In genomic region chr3:37800022-37800493, GRCh38 we compare ENCODE assay signal across 20 cellular contexts.
DNase-seq lines count a peak whose midpoint lies in the region; ATAC-seq, FAIRE-seq and TF ChIP-seq lines count a peak whose summit lies in the region.
"Had no signal": no experiment of that assay in that cellular context is flagged by ENCODE, and none has a peak within 500 bp of the region (broad histone marks: within the 10 kb centered on the region; RNA-seq: fewer than 3 reads in every experiment).

No MANE protein-coding gene starts in this region.

- in situ Hi-C loops in GM12878 (cut with MboI), result no loop called here

- no peaks in the 10 kb centered on the region for H3K79me1 ChIP-seq in mesendoderm (ENCODE audit: low read length)

- H3K27ac Mint-ChIP-seq in effector memory CD8-positive, alpha-beta T cell, result no peak overlapping the region
- H3K27ac Mint-ChIP-seq: CD14-positive monocyte had no signal

- no peak for TF ChIP-seq EP300 in GM12878 (IDR thresholded peaks at IDR 0.05; ENCODE audit: borderline replicate concordance in 1 of 2, control insufficient read depth in 1 of 2, low read depth in 2 of 2, low read length in 2 of 2)

- intact Hi-C loops in GM12878 (cut with micrococcal nuclease; ENCODE audit: unreplicated experiment), result no loop called here

- H3K4me3 Mint-ChIP-seq in effector memory CD8-positive, alpha-beta T cell, result no peak overlapping the region
- H3K4me3 Mint-ChIP-seq: CD14-positive monocyte had no signal

- no peak overlapping the region for H3K4me2 ChIP-seq in GM12878 (ENCODE audit: control insufficient read depth, insufficient read depth)
- no peak overlapping the region for H3K4me2 ChIP-seq in mesendoderm (ENCODE audit: low read length)

- FAIRE-seq in GM12878 (lab: Jason Lieb, UNC), result no peak
- FAIRE-seq: A204.1, K562 had no signal

- no peaks in the 10 kb centered on the region for H3K36me3 Mint-ChIP-seq in effector memory CD8-positive, alpha-beta T cell (ENCODE audit: insufficient read depth)
- H3K36me3 Mint-ChIP-seq: CD14-positive monocyte had no signal

- TF ChIP-seq CTCF in GM12878 (IDR thresholded peaks at IDR 0.05 in 2 of 3, conservative IDR thresholded peaks at IDR 0.05 in 1 of 3; ENCODE audit: control insufficient read depth in 2 of 3, extremely low read depth in 1 of 3, insufficient read depth in 1 of 3, low read depth in 3 of 3, low read length in 3 of 3), result no peak

- H3K9me3 ChIP-seq in GM12878 (replicated peaks; ENCODE audit: control insufficient read depth, insufficient read depth, low read length), result no peaks in the 10 kb centered on the region

- H3K9me3 Mint-ChIP-seq in effector memory CD8-positive, alpha-beta T cell, result no peaks in the 10 kb centered on the region
- H3K9me3 Mint-ChIP-seq: CD14-positive monocyte had no signal

- H3K4me3 ChIP-seq in GM12878, result no peak overlapping the region
- no peak overlapping the region for H3K4me3 ChIP-seq in mesendoderm (ENCODE audit: low read length)
- H3K4me3 ChIP-seq: GM23248, K562 had no signal

- POLR2A ChIA-PET in GM12878 (lab: Charles Lee), result interaction anchor here (1.0 kb wide), 2 partner anchors 11 to 13 kb away, joined by 3 read pairs; no protein-coding TSS in a partner anchor

- no peaks in the 10 kb centered on the region for H3K4me1 ChIP-seq in GM12878 (ENCODE audit: control insufficient read depth, insufficient read depth, low read length)
- no peaks in the 10 kb centered on the region for H3K4me1 ChIP-seq in mesendoderm (ENCODE audit: control insufficient read depth, low read depth, low read length)

- H3K4me1 Mint-ChIP-seq in effector memory CD8-positive, alpha-beta T cell (ENCODE audit: low read depth in 2 of 2), result no peaks in the 10 kb centered on the region
- H3K4me1 Mint-ChIP-seq: CD14-positive monocyte had no signal

- H3K9ac ChIP-seq in GM12878 (ENCODE audit: control insufficient read depth, insufficient read depth, low read length) (no peak overlapping the region), mesendoderm (ENCODE audit: low read length) (no peak overlapping the region)
- H3K9ac ChIP-seq: GM23248 had no signal

- no peak overlapping the region for H2BK15ac ChIP-seq in mesendoderm (replicated peaks; ENCODE audit: low read depth)

- H2BK5ac ChIP-seq in mesendoderm (ENCODE audit: low read length), result no peak overlapping the region

- H3K4ac ChIP-seq in mesendoderm (ENCODE audit: low read depth, low read length), result no peak overlapping the region

- no peak overlapping the region for H4K8ac ChIP-seq in mesendoderm (ENCODE audit: low read depth, low read length)

- CTCF ChIA-PET in GM12878 (lab: Yijun Ruan, JAX), result interaction anchor here (0.7 to 2.5 kb wide), 4 partner anchors 13 to 21 kb away, joined by 3 to 13 read pairs (median 4); no protein-coding TSS in a partner anchor

- no peak for TF ChIP-seq POLR2A in GM12878 (IDR thresholded peaks at IDR 0.05; ENCODE audit: low read depth, low read length)

- no TSS peak for BruUV-seq in GM12878 (replicated peaks; lab: Mats Ljungman, UMichigan)

- no peaks in the 10 kb centered on the region for H3K36me3 ChIP-seq in GM12878 (ENCODE audit: control insufficient read depth in 2 of 2, insufficient read depth in 2 of 2, low read length in 1 of 2)
- no peaks in the 10 kb centered on the region for H3K36me3 ChIP-seq in mesendoderm (ENCODE audit: control insufficient read depth, insufficient read depth, low read length)

- TF ChIP-seq RAD21 in GM12878 (IDR thresholded peaks at IDR 0.05; ENCODE audit: insufficient read depth, low read depth, low read length), result no peak

- no peak overlapping the region for H2AFZ ChIP-seq in GM12878 (ENCODE audit: control insufficient read depth, low read depth, low read length)
- H2AFZ ChIP-seq: GM23248 had no signal

- H3K23ac ChIP-seq in mesendoderm (ENCODE audit: low read length), result no peak overlapping the region

- no peak overlapping the region for H4K5ac ChIP-seq in mesendoderm (ENCODE audit: low read length)

- no peak overlapping the region for H3K18ac ChIP-seq in mesendoderm (ENCODE audit: low read length)

- SMC1A ChIA-PET in GM12878 (lab: Charles Lee; ENCODE audit: uncharacterized antibody, unreplicated experiment), result interaction anchor here (0.9 to 3.2 kb wide), 6 partner anchors 9 to 27 kb away, joined by 3 to 16 read pairs (median 3); no protein-coding TSS in a partner anchor

- H3K56ac ChIP-seq in mesendoderm (ENCODE audit: low read length), result no peak overlapping the region

- RAD21 ChIA-PET in GM12878 (lab: Charles Lee; ENCODE audit: unreplicated experiment), result interaction anchor here (0.9 to 2.2 kb wide), 6 partner anchors 9 to 42 kb away, joined by 3 to 8 read pairs (median 4); no protein-coding TSS in a partner anchor

- DNase-seq in AG08396 (ENCODE audit: low spot score), result peak; percentile 42
- peak; percentile 21 for DNase-seq in HCEC 1CT
- no peak for DNase-seq in GM12878 (ENCODE audit: low read depth, low spot score)
- peak; percentile 44 for DNase-seq in mesendoderm
- DNase-seq in NCI-H187 (lab: John Stamatoyannopoulos, UW), result no peak
- DNase-seq in GF-D8 (lab: John Stamatoyannopoulos, UW), result no peak
- DNase-seq in effector memory CD8-positive, alpha-beta T cell, result no peak
- DNase-seq in activated CD4-positive, alpha-beta T cell treated with anti-CD3 and anti-CD28 coated beads for 48 hours, result no peak
- DNase-seq: AML-193, DMS 273 treated with DMSO at 0.1 percent for 48 hours, GM23248, NCI-H1436, NCI-H2029 treated with DMSO at 0.1 percent for 48 hours, NCI-H510A, SIG-M5 had no signal

- H2AK5ac ChIP-seq in mesendoderm (ENCODE audit: low read length), result no peak overlapping the region

- no peak overlapping the region for H2BK120ac ChIP-seq in mesendoderm (ENCODE audit: low read depth, low read length)

- peak; percentile 23; the same call in 2 of the 3 replicates for ATAC-seq in GM12878
- no peak for ATAC-seq in effector memory CD8-positive, alpha-beta T cell (replicated peaks)
- ATAC-seq: HCT116, K562 had no signal

- 28% methylated on average over 8 of the region's 8 CpGs for WGBS in GM12878 (ENCODE audit: insufficient coverage, insufficient replicate concordance, low lambda C conversion rate, missing lambda C conversion rate)
- no CpG with 5 or more reads among the region's 8 CpGs for WGBS in mesendoderm (ENCODE audit: extremely low coverage, insufficient coverage, low lambda C conversion rate)

- H3K27me3 ChIP-seq in GM12878 (replicated peaks in 1 of 2; ENCODE audit: control insufficient read depth in 2 of 2, insufficient read depth in 2 of 2, low read length in 1 of 2) (peaks cover 0 to 2% of the 10 kb centered on the region in 2 experiments; a peak in 2 of 4 replicates), mesendoderm (ENCODE audit: insufficient read depth, low read length, poor library complexity) (no peaks in the 10 kb centered on the region)

- no peaks in the 10 kb centered on the region for H3K79me2 ChIP-seq in GM12878 (ENCODE audit: control insufficient read depth, insufficient read depth, low read length)
- H3K79me2 ChIP-seq in mesendoderm (ENCODE audit: control insufficient read depth, insufficient read depth, low read length), result no peaks in the 10 kb centered on the region

- H3K27me3 Mint-ChIP-seq in effector memory CD8-positive, alpha-beta T cell, result peaks cover 21 to 25% of the 10 kb centered on the region in 2 donors

- H4K20me1 ChIP-seq in GM12878 (ENCODE audit: control insufficient read depth, insufficient read depth), result no peaks in the 10 kb centered on the region

- H3K27ac ChIP-seq in GM12878 (ENCODE audit: control insufficient read depth, insufficient read depth), result no peak overlapping the region
- H3K27ac ChIP-seq in mesendoderm (ENCODE audit: low read depth, low read length), result no peak overlapping the region
- H3K27ac ChIP-seq: GM23248, HL-60 had no signal

TF ChIP-seq in GM12878, 131 proteins besides CTCF, POLR2A, EP300 and RAD21 (continues in another document):
- TF ChIP-seq, protein P1, sequence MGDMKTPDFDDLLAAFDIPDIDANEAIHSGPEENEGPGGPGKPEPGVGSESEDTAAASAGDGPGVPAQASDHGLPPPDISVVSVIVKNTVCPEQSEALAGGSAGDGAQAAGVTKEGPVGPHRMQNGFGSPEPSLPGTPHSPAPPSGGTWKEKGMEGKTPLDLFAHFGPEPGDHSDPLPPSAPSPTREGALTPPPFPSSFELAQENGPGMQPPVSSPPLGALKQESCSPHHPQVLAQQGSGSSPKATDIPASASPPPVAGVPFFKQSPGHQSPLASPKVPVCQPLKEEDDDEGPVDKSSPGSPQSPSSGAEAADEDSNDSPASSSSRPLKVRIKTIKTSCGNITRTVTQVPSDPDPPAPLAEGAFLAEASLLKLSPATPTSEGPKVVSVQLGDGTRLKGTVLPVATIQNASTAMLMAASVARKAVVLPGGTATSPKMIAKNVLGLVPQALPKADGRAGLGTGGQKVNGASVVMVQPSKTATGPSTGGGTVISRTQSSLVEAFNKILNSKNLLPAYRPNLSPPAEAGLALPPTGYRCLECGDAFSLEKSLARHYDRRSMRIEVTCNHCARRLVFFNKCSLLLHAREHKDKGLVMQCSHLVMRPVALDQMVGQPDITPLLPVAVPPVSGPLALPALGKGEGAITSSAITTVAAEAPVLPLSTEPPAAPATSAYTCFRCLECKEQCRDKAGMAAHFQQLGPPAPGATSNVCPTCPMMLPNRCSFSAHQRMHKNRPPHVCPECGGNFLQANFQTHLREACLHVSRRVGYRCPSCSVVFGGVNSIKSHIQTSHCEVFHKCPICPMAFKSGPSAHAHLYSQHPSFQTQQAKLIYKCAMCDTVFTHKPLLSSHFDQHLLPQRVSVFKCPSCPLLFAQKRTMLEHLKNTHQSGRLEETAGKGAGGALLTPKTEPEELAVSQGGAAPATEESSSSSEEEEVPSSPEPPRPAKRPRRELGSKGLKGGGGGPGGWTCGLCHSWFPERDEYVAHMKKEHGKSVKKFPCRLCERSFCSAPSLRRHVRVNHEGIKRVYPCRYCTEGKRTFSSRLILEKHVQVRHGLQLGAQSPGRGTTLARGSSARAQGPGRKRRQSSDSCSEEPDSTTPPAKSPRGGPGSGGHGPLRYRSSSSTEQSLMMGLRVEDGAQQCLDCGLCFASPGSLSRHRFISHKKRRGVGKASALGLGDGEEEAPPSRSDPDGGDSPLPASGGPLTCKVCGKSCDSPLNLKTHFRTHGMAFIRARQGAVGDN (IDR thresholded peaks at IDR 0.05), result no peak
- no peak for TF ChIP-seq PAX5 (IDR thresholded peaks at IDR 0.05; ENCODE audit: borderline replicate concordance, low read depth, low read length)
- no peak for TF ChIP-seq SUPT20H (IDR thresholded peaks at IDR 0.05; ENCODE audit: borderline replicate concordance, control insufficient read depth, low read depth, low read length)
- TF ChIP-seq MEF2B (IDR thresholded peaks at IDR 0.05; ENCODE audit: partially characterized antibody, poor library complexity, severe bottlenecking), result peak; percentile 20
- no peak for TF ChIP-seq MEF2A (IDR thresholded peaks at IDR 0.05; ENCODE audit: insufficient read depth, low read depth, low read length)

Comparison
In these comparisons a context has a peak if more than half of its experiments do, and no peak if none do; other contexts are left out.
1. DNase-seq: peak in AG08396 (single experiment), HCEC 1CT (single experiment) and mesendoderm (single experiment); none in GM12878 (single experiment), NCI-H187 (0 of 2), GF-D8 (single experiment), effector memory CD8-positive, alpha-beta T cell (0 of 3) and activated CD4-positive, alpha-beta T cell treated with anti-CD3 and anti-CD28 coated beads for 48 hours (single experiment).